Comparison of ENCODE assay signal across 1 cellular context in the genomic region with DNA sequence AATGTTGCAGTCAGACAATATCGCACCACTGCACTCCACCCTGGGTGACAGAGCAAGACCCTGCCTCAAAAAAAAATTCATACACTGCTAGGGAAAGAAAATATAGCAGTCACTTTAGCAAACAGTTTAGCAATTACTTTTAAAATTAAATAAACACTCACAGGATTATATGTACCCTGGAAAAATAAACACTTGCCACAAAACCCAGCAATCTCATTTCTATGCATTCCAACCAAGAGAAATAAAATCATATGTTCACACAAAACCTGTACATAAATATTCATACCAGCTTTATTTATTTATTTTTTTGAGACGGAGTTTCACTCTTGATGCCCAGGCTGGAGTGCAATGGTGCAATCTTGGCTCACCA.
TF ChIP-seq lines count a peak whose summit lies in the region.

No MANE protein-coding gene starts in this region.

TF ChIP-seq in SK-N-SH treated with all-trans-retinoic acid at 6 μM for 48 hours, 23 proteins besides CTCF, POLR2A, EP300 and RAD21 (continued from another document):
- TF ChIP-seq, protein P1, sequence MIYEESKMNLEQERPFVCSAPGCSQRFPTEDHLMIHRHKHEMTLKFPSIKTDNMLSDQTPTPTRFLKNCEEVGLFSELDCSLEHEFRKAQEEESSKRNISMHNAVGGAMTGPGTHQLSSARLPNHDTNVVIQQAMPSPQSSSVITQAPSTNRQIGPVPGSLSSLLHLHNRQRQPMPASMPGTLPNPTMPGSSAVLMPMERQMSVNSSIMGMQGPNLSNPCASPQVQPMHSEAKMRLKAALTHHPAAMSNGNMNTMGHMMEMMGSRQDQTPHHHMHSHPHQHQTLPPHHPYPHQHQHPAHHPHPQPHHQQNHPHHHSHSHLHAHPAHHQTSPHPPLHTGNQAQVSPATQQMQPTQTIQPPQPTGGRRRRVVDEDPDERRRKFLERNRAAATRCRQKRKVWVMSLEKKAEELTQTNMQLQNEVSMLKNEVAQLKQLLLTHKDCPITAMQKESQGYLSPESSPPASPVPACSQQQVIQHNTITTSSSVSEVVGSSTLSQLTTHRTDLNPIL (CRISPR knock-in tag; IDR thresholded peaks at IDR 0.05; ENCODE audit: low read depth), result no peak
- TF ChIP-seq PPARA (CRISPR knock-in tag; IDR thresholded peaks at IDR 0.05; ENCODE audit: borderline replicate concordance) (no peak), CSDC2 (CRISPR knock-in tag; IDR thresholded peaks at IDR 0.05) (no peak), ZFP3 (CRISPR knock-in tag; IDR thresholded peaks at IDR 0.05) (no peak), ISL1 (CRISPR knock-in tag; IDR thresholded peaks at IDR 0.05) (no peak), ARNTL (CRISPR knock-in tag; IDR thresholded peaks at IDR 0.05; ENCODE audit: borderline replicate concordance, low read depth) (no peak), RARB (CRISPR knock-in tag; IDR thresholded peaks at IDR 0.05) (no peak)
- TF ChIP-seq, protein P2, sequence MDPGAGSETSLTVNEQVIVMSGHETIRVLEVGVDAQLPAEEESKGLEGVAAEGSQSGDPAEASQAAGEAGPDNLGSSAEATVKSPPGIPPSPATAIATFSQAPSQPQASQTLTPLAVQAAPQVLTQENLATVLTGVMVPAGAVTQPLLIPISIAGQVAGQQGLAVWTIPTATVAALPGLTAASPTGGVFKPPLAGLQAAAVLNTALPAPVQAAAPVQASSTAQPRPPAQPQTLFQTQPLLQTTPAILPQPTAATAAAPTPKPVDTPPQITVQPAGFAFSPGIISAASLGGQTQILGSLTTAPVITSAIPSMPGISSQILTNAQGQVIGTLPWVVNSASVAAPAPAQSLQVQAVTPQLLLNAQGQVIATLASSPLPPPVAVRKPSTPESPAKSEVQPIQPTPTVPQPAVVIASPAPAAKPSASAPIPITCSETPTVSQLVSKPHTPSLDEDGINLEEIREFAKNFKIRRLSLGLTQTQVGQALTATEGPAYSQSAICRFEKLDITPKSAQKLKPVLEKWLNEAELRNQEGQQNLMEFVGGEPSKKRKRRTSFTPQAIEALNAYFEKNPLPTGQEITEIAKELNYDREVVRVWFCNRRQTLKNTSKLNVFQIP (CRISPR knock-in tag; IDR thresholded peaks at IDR 0.05; ENCODE audit: borderline replicate concordance, low read depth), result no peak
